Comparison of ENCODE assay signal across 22 cellular contexts in genomic region chr5:684771-685216, GRCh38. TPM values are rescaled to one million over a fixed set of nuclear protein-coding genes. Genes with fewer than 3 reads are reported as not detected.
DNase-seq lines count a peak whose midpoint lies in the region; ATAC-seq and TF ChIP-seq lines count a peak whose summit lies in the region.
"Had no signal": no experiment of that assay in that cellular context is flagged by ENCODE, and none has a peak within 500 bp of the region (broad histone marks: within the 10 kb centered on the region; RNA-seq: fewer than 3 reads in every experiment).

No MANE protein-coding gene starts in this region.

- no peaks in the 10 kb centered on the region for H3K9me3 Mint-ChIP-seq in neural progenitor cell
- H3K9me3 Mint-ChIP-seq in activated T-cell treated with anti-CD3 and anti-CD28 coated beads, Interleukin-2, amount 50 U/mL, for 72 hours, result no peaks in the 10 kb centered on the region
- H3K9me3 Mint-ChIP-seq: activated naive CD8-positive, alpha-beta T cell treated with anti-CD3 and anti-CD28 coated beads, Interleukin-2, amount 10 ng/mL, durations not matched to agents 7 days and 5 days; CD4-positive, alpha-beta T cell; nephron progenitor cell; stimulated activated naive B cell treated with anti-CD40 and anti-IgM and Interleukin-4, amounts not matched to agents 10 μg/mL and 1 μg/mL and 100 μg/mL, for 72 hours; WTC11 had no signal

- peaks cover 4% of the 10 kb centered on the region for H3K27me3 Mint-ChIP-seq in neural progenitor cell (ENCODE audit: insufficient read depth, low read depth)
- no peaks in the 10 kb centered on the region for H3K27me3 Mint-ChIP-seq in activated T-cell treated with anti-CD3 and anti-CD28 coated beads, Interleukin-2, amount 50 U/mL, for 72 hours (ENCODE audit: low read depth)
- H3K27me3 Mint-ChIP-seq: activated naive CD8-positive, alpha-beta T cell treated with anti-CD3 and anti-CD28 coated beads, Interleukin-2, amount 10 ng/mL, durations not matched to agents 7 days and 5 days had no signal

- H3K4me1 Mint-ChIP-seq in neural progenitor cell, result no peaks in the 10 kb centered on the region
- no peaks in the 10 kb centered on the region for H3K4me1 Mint-ChIP-seq in activated T-cell treated with anti-CD3 and anti-CD28 coated beads, Interleukin-2, amount 50 U/mL, for 72 hours (ENCODE audit: low read depth)
- H3K4me1 Mint-ChIP-seq: activated naive CD8-positive, alpha-beta T cell treated with anti-CD3 and anti-CD28 coated beads, Interleukin-2, amount 10 ng/mL, durations not matched to agents 7 days and 5 days; stimulated activated naive B cell treated with anti-CD40 and anti-IgM and Interleukin-4, amounts not matched to agents 10 μg/mL and 1 μg/mL and 100 μg/mL, for 72 hours; WTC11 had no signal

- no peaks in the 10 kb centered on the region for H3K36me3 ChIP-seq in neural progenitor cell
- H3K36me3 ChIP-seq: prostate gland, thoracic aorta had no signal

- H3K9me3 ChIP-seq in neural progenitor cell (ENCODE audit: low read depth), result no peaks in the 10 kb centered on the region
- H3K9me3 ChIP-seq: mucosa of descending colon, prostate gland, thoracic aorta had no signal

- H3K4me3 Mint-ChIP-seq in neural progenitor cell, result no peak overlapping the region
- no peak overlapping the region for H3K4me3 Mint-ChIP-seq in activated T-cell treated with anti-CD3 and anti-CD28 coated beads, Interleukin-2, amount 50 U/mL, for 72 hours
- H3K4me3 Mint-ChIP-seq: activated naive CD8-positive, alpha-beta T cell treated with anti-CD3 and anti-CD28 coated beads, Interleukin-2, amount 10 ng/mL, durations not matched to agents 7 days and 5 days; CD4-positive, alpha-beta T cell; nephron progenitor cell; stimulated activated naive B cell treated with anti-CD40 and anti-IgM and Interleukin-4, amounts not matched to agents 10 μg/mL and 1 μg/mL and 100 μg/mL, for 72 hours; WTC11 had no signal

- no peaks in the 10 kb centered on the region for H3K27me3 ChIP-seq in dorsolateral prefrontal cortex
- no peaks in the 10 kb centered on the region for H3K27me3 ChIP-seq in neural progenitor cell

- no peak overlapping the region for H3K9ac ChIP-seq in neural progenitor cell

- no peaks in the 10 kb centered on the region for H3F3A ChIP-seq in neural progenitor cell (ENCODE audit: low read depth)

- no peaks in the 10 kb centered on the region for H4K20me1 ChIP-seq in neural progenitor cell (ENCODE audit: low read depth)

- H3K27ac Mint-ChIP-seq in neural progenitor cell, result peak overlapping the region; percentile 25
- no peak overlapping the region for H3K27ac Mint-ChIP-seq in activated T-cell treated with anti-CD3 and anti-CD28 coated beads, Interleukin-2, amount 50 U/mL, for 72 hours
- H3K27ac Mint-ChIP-seq: activated naive CD8-positive, alpha-beta T cell treated with anti-CD3 and anti-CD28 coated beads, Interleukin-2, amount 10 ng/mL, durations not matched to agents 7 days and 5 days; CD4-positive, alpha-beta T cell; nephron progenitor cell; stimulated activated naive B cell treated with anti-CD40 and anti-IgM and Interleukin-4, amounts not matched to agents 10 μg/mL and 1 μg/mL and 100 μg/mL, for 72 hours; WTC11 had no signal

- no peaks in the 10 kb centered on the region for H3K4me1 ChIP-seq in neural progenitor cell
- H3K4me1 ChIP-seq: prostate gland had no signal

- intact Hi-C loops in dorsolateral prefrontal cortex (cut with DNase I), result loop anchor here (2.0 to 5.0 kb wide), 2 partner anchors 93 to 94 kb away; no protein-coding TSS in a partner anchor

- no peaks in the 10 kb centered on the region for H3K36me3 Mint-ChIP-seq in neural progenitor cell
- H3K36me3 Mint-ChIP-seq in activated T-cell treated with anti-CD3 and anti-CD28 coated beads, Interleukin-2, amount 50 U/mL, for 72 hours (ENCODE audit: insufficient read depth in 2 of 2), result no peaks in the 10 kb centered on the region
- H3K36me3 Mint-ChIP-seq: activated naive CD8-positive, alpha-beta T cell treated with anti-CD3 and anti-CD28 coated beads, Interleukin-2, amount 10 ng/mL, durations not matched to agents 7 days and 5 days; stimulated activated naive B cell treated with anti-CD40 and anti-IgM and Interleukin-4, amounts not matched to agents 10 μg/mL and 1 μg/mL and 100 μg/mL, for 72 hours; WTC11 had no signal

- ATAC-seq in activated T-cell treated with anti-CD3 and anti-CD28 coated beads, Interleukin-2, amount 50 U/mL, for 72 hours (replicated peaks in 1 of 2), result no peak
- ATAC-seq: mucosa of descending colon; SK-N-SH treated with all-trans-retinoic acid at 6 μM for 48 hours; stimulated activated naive B cell treated with anti-CD40 and anti-IgM and Interleukin-4, amounts not matched to agents 10 μg/mL and 1 μg/mL and 100 μg/mL, for 72 hours; WTC11 had no signal

- no peak overlapping the region for H3K4me2 ChIP-seq in neural progenitor cell

- TF ChIP-seq CTCF in dorsolateral prefrontal cortex (IDR thresholded peaks at IDR 0.05 in 54 of 56, conservative IDR thresholded peaks at IDR 0.05 in 2 of 56; ENCODE audit: low read depth in 1 of 56, partially characterized antibody in 56 of 56), result no peak
- TF ChIP-seq CTCF in neural progenitor cell (IDR thresholded peaks at IDR 0.05), result no peak

- H2AFZ ChIP-seq in neural progenitor cell (replicated peaks), result no peak overlapping the region

- H3K4me3 ChIP-seq in dorsolateral prefrontal cortex (peak overlapping the region in 13 of 59 donors; percentile 1 to 47 (median 15)), neural progenitor cell (no peak overlapping the region)
- H3K4me3 ChIP-seq: mucosa of descending colon, prostate gland, skin epidermis, thoracic aorta had no signal

- peak overlapping the region in 48 of 59 donors; percentile 9 to 82 (median 62) for H3K27ac ChIP-seq in dorsolateral prefrontal cortex
- no peak overlapping the region for H3K27ac ChIP-seq in neural progenitor cell
- H3K27ac ChIP-seq: prostate gland, skin epidermis, thoracic aorta had no signal

- DNase-seq in 8988T (peak; percentile 32), Daoy (ENCODE audit: low read depth) (peak; percentile 2), dorsolateral prefrontal cortex (peak in 2 of 10 donors; percentile 9 to 25), neural progenitor cell (ENCODE audit: low spot score) (no peak), GDM1 (lab: John Stamatoyannopoulos, UW) (no peak)
- no peak for DNase-seq in activated CD4-positive, alpha-beta T cell treated with anti-CD3 and anti-CD28 coated beads for 4 hours
- no peak for DNase-seq in activated T-cell treated with anti-CD3 and anti-CD28 coated beads, Interleukin-2, amount 50 U/mL, for 72 hours
- DNase-seq: DMS153; KBM-7; NCI-H146; NCI-H526 treated with DMSO at 0.1 percent for 48 hours; nephron progenitor cell; stimulated activated CD4-positive, alpha-beta T cell treated with anti-CD3 and anti-CD28 coated beads, Interleukin-2, amount 100 ng/mL, for 24 hours; stimulated activated naive B cell treated with anti-CD40 and anti-IgM and Interleukin-4, amounts not matched to agents 10 μg/mL and 1 μg/mL and 100 μg/mL, for 72 hours had no signal

- H3K79me2 ChIP-seq in neural progenitor cell (ENCODE audit: low read depth), result no peaks in the 10 kb centered on the region

RNA-seq across cellular contexts. Expression of gene TPPP, which starts 8.4 kb away (rescaled TPM):
- 0.34 TPM in 1 of 2 replicates, not detected in the other for total RNA-seq in Daoy (2014; rRNA removed; shearing (Covaris generic))
- 100 to 1,000 TPM; 236 to 675 (median 361) TPM for total RNA-seq in dorsolateral prefrontal cortex
- total RNA-seq in neural progenitor cell (ENCODE audit: low replicate concordance), result 0.87 TPM in 1 of 2 replicates, not detected in the other
- under 1 TPM; 0.29 to 0.32 TPM for total RNA-seq in activated T-cell treated with anti-CD3 and anti-CD28 coated beads, Interleukin-2, amount 50 U/mL, for 72 hours

Comparison
In these comparisons a context has a peak if more than half of its experiments do, and no peak if none do; other contexts are left out.
1. DNase-seq: peak in 8988T (single experiment) and Daoy (single experiment); none in neural progenitor cell (single experiment), GDM1 (single experiment), activated CD4-positive, alpha-beta T cell treated with anti-CD3 and anti-CD28 coated beads for 4 hours (0 of 2) and activated T-cell treated with anti-CD3 and anti-CD28 coated beads, Interleukin-2, amount 50 U/mL, for 72 hours (0 of 2).
2. RNA of gene TPPP, which starts 8.4 kb away (total RNA-seq): 236 to 675 TPM in dorsolateral prefrontal cortex; 0.34 TPM in Daoy, 0.29 to 0.32 TPM in activated T-cell treated with anti-CD3 and anti-CD28 coated beads, Interleukin-2, amount 50 U/mL, for 72 hours and 0.87 TPM in neural progenitor cell; every median in the first group is over 100 times any median in the second.